Comparison of ENCODE assay signal across 8 cellular contexts in the genomic region with DNA sequence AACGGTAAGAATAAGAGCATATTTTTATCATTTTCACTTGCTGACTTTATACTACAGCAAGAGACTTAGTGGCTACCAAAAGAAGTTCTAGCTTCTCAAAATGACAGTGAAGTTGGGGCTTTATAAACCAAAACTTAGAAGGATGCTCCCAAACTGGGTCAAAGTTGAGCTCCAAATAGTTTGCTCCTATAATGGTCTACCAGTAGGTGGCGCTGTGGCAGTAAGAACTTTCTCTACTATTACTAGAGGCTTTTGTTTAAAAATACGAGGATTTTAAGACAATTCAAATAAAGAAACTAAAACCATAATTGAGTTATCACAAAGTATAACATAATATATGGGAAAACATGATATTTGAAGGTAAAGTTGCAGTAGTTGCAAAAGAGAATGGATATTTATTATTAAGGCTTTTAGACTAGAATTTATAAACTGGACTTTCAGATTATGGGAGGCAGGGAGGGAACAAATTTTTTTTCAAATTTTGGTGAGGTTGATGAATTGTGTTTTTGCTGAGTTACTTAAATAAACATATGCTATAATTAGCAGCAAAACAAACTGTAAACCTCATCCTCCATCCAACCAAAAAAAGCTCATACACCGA.
DNase-seq lines count a peak whose midpoint lies in the region; ATAC-seq, FAIRE-seq and TF ChIP-seq lines count a peak whose summit lies in the region.

No MANE protein-coding gene starts in this region.

- peaks cover 4% of the 10 kb centered on the region for H3K36me3 ChIP-seq in bronchial epithelial cell (ENCODE audit: control insufficient read depth, insufficient read depth, low read length)
- no peaks in the 10 kb centered on the region for H3K36me3 ChIP-seq in kidney epithelial cell (ENCODE audit: control insufficient read depth, insufficient read depth, low read length)

- no peaks in the 10 kb centered on the region for H3K9me3 Mint-ChIP-seq in WTC11

- no peaks in the 10 kb centered on the region for H3K27me3 ChIP-seq in bronchial epithelial cell (ENCODE audit: control insufficient read depth, insufficient read depth, low read length)
- H3K27me3 ChIP-seq in kidney epithelial cell (ENCODE audit: control insufficient read depth, insufficient read depth, low read length) = no peaks in the 10 kb centered on the region

- ATAC-seq in WTC11 = peak; percentile 26; the same call in 1 of the 2 replicates
- ATAC-seq in GM21723 (IDR thresholded peaks at IDR 0.05; ENCODE audit: unreplicated experiment) = no peak
- no peak for ATAC-seq in HG03571 (IDR thresholded peaks at IDR 0.05; ENCODE audit: unreplicated experiment)

- no peak overlapping the region for H3K4me3 Mint-ChIP-seq in WTC11

- DNase-seq in NCI-H1417 (lab: John Stamatoyannopoulos, UW) (peak; percentile 37 to 73 (median 53)), WTC11 (ENCODE audit: low spot score) (peak; percentile 67), bronchial epithelial cell (ENCODE audit: low read depth) (peak; percentile 40), kidney epithelial cell (ENCODE audit: low read depth) (no peak)
- DNase-seq in stimulated activated CD4-positive, alpha-beta T cell treated with anti-CD3 and anti-CD28 coated beads, Interleukin-4, amount 100 ng/mL, for 4 hours = peak; percentile 45 to 57

- POLR2A ChIA-PET in WTC11 (lab: Charles Lee) = interaction anchor here (0.9 kb wide), 1 partner anchor 75 kb away, joined by 5 read pairs; a partner anchor contains a TSS

- no peaks in the 10 kb centered on the region for H3K36me3 Mint-ChIP-seq in WTC11

- H3K4me1 Mint-ChIP-seq in WTC11 = peaks cover 9% of the 10 kb centered on the region

- no peaks in the 10 kb centered on the region for H3K27me3 Mint-ChIP-seq in WTC11 (ENCODE audit: low read depth)

- no peak overlapping the region for H3K4me3 ChIP-seq in bronchial epithelial cell (ENCODE audit: low read depth, low read length)
- H3K4me3 ChIP-seq in kidney epithelial cell (ENCODE audit: low read depth, low read length) = no peak overlapping the region

- TF ChIP-seq CTCF in GM12872 (IDR thresholded peaks at IDR 0.05; ENCODE audit: insufficient read depth, low read depth, low read length) = peak; percentile 72
- TF ChIP-seq CTCF in WTC11 (IDR thresholded peaks at IDR 0.05) = peak; percentile 71
- peak; percentile 64 for TF ChIP-seq CTCF in bronchial epithelial cell (IDR thresholded peaks at IDR 0.05; ENCODE audit: insufficient read depth, low read length, severe bottlenecking)
- TF ChIP-seq CTCF in kidney epithelial cell (IDR thresholded peaks at IDR 0.05; ENCODE audit: insufficient read depth, low read length, poor library complexity, severe bottlenecking) = peak; percentile 84

- no peak overlapping the region for H3K27ac Mint-ChIP-seq in WTC11

- FAIRE-seq in bronchial epithelial cell (lab: Jason Lieb, UNC) = no peak

- CTCF ChIA-PET in WTC11 (lab: Charles Lee) = interaction anchor here (0.5 to 9.2 kb wide), 57 partner anchors 9 to 878 kb away, joined by 3 to 307 read pairs (median 4); a partner anchor contains a TSS

TF ChIP-seq in WTC11, 78 proteins besides CTCF, POLR2A, EP300 and RAD21 (continues in another document):
- no peak for TF ChIP-seq GABPB1 (CRISPR knock-in tag; IDR thresholded peaks at IDR 0.05)
- no peak for TF ChIP-seq NR3C1 (CRISPR knock-in tag; conservative IDR thresholded peaks at IDR 0.05; ENCODE audit: low read depth)
- TF ChIP-seq, protein P1, sequence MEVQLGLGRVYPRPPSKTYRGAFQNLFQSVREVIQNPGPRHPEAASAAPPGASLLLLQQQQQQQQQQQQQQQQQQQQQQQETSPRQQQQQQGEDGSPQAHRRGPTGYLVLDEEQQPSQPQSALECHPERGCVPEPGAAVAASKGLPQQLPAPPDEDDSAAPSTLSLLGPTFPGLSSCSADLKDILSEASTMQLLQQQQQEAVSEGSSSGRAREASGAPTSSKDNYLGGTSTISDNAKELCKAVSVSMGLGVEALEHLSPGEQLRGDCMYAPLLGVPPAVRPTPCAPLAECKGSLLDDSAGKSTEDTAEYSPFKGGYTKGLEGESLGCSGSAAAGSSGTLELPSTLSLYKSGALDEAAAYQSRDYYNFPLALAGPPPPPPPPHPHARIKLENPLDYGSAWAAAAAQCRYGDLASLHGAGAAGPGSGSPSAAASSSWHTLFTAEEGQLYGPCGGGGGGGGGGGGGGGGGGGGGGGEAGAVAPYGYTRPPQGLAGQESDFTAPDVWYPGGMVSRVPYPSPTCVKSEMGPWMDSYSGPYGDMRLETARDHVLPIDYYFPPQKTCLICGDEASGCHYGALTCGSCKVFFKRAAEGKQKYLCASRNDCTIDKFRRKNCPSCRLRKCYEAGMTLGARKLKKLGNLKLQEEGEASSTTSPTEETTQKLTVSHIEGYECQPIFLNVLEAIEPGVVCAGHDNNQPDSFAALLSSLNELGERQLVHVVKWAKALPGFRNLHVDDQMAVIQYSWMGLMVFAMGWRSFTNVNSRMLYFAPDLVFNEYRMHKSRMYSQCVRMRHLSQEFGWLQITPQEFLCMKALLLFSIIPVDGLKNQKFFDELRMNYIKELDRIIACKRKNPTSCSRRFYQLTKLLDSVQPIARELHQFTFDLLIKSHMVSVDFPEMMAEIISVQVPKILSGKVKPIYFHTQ (CRISPR knock-in tag; IDR thresholded peaks at IDR 0.05) = no peak
- TF ChIP-seq SMAD3 (CRISPR knock-in tag; IDR thresholded peaks at IDR 0.05; ENCODE audit: borderline replicate concordance) = no peak
- no peak for TF ChIP-seq SOX15 (CRISPR knock-in tag; IDR thresholded peaks at IDR 0.05)
- no peak for TF ChIP-seq ELF4 (CRISPR knock-in tag; IDR thresholded peaks at IDR 0.05; ENCODE audit: low read depth)
- TF ChIP-seq ZNF317 (CRISPR knock-in tag; IDR thresholded peaks at IDR 0.05; ENCODE audit: borderline replicate concordance, low read depth) = no peak
- TF ChIP-seq NFE2L1 (CRISPR knock-in tag; IDR thresholded peaks at IDR 0.05) = no peak
- TF ChIP-seq SMAD4 (CRISPR knock-in tag; IDR thresholded peaks at IDR 0.05) = no peak
- TF ChIP-seq, protein P2, sequence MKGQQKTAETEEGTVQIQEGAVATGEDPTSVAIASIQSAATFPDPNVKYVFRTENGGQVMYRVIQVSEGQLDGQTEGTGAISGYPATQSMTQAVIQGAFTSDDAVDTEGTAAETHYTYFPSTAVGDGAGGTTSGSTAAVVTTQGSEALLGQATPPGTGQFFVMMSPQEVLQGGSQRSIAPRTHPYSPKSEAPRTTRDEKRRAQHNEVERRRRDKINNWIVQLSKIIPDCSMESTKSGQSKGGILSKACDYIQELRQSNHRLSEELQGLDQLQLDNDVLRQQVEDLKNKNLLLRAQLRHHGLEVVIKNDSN (CRISPR knock-in tag; IDR thresholded peaks at IDR 0.05) = no peak
- TF ChIP-seq, protein P3, sequence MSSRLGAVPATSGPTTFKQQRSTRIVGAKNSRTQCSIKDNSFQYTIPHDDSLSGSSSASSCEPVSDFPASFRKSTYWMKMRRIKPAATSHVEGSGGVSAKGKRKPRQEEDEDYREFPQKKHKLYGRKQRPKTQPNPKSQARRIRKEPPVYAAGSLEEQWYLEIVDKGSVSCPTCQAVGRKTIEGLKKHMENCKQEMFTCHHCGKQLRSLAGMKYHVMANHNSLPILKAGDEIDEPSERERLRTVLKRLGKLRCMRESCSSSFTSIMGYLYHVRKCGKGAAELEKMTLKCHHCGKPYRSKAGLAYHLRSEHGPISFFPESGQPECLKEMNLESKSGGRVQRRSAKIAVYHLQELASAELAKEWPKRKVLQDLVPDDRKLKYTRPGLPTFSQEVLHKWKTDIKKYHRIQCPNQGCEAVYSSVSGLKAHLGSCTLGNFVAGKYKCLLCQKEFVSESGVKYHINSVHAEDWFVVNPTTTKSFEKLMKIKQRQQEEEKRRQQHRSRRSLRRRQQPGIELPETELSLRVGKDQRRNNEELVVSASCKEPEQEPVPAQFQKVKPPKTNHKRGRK (CRISPR knock-in tag; IDR thresholded peaks at IDR 0.05; ENCODE audit: borderline replicate concordance) = no peak
- TF ChIP-seq, protein P4, sequence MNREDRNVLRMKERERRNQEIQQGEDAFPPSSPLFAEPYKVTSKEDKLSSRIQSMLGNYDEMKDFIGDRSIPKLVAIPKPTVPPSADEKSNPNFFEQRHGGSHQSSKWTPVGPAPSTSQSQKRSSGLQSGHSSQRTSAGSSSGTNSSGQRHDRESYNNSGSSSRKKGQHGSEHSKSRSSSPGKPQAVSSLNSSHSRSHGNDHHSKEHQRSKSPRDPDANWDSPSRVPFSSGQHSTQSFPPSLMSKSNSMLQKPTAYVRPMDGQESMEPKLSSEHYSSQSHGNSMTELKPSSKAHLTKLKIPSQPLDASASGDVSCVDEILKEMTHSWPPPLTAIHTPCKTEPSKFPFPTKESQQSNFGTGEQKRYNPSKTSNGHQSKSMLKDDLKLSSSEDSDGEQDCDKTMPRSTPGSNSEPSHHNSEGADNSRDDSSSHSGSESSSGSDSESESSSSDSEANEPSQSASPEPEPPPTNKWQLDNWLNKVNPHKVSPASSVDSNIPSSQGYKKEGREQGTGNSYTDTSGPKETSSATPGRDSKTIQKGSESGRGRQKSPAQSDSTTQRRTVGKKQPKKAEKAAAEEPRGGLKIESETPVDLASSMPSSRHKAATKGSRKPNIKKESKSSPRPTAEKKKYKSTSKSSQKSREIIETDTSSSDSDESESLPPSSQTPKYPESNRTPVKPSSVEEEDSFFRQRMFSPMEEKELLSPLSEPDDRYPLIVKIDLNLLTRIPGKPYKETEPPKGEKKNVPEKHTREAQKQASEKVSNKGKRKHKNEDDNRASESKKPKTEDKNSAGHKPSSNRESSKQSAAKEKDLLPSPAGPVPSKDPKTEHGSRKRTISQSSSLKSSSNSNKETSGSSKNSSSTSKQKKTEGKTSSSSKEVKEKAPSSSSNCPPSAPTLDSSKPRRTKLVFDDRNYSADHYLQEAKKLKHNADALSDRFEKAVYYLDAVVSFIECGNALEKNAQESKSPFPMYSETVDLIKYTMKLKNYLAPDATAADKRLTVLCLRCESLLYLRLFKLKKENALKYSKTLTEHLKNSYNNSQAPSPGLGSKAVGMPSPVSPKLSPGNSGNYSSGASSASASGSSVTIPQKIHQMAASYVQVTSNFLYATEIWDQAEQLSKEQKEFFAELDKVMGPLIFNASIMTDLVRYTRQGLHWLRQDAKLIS (CRISPR knock-in tag; IDR thresholded peaks at IDR 0.05; ENCODE audit: borderline replicate concordance) = no peak
- TF ChIP-seq, protein P5, sequence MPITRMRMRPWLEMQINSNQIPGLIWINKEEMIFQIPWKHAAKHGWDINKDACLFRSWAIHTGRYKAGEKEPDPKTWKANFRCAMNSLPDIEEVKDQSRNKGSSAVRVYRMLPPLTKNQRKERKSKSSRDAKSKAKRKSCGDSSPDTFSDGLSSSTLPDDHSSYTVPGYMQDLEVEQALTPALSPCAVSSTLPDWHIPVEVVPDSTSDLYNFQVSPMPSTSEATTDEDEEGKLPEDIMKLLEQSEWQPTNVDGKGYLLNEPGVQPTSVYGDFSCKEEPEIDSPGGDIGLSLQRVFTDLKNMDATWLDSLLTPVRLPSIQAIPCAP (CRISPR knock-in tag; IDR thresholded peaks at IDR 0.05) = no peak
